ENCODE assay signal across 8 cellular contexts in the genomic region with DNA sequence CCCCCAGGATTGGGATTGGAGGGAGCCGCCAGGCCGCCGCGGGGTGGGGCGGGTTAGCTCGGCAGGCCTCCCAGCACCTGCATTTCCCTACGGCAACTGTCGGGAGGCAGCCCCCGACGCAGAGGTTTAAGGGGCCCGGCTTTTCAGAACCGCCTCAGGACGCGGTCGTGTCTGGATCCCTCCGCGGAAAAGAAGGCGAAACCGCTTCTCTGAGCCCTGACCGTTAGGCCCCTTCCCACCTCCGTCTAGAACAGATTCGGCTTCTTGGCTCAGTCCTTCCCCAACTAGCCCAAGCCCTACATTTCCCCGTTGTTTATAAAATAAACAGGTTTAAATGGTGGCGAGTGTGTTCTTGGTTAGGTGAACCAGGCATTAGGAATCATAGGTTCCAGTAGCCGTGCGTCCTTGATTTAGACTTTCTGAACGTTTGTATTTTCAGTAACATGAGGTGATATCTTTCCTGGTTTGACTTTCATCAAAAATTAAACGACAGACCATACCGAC. TPM values are rescaled to one million over a fixed set of nuclear protein-coding genes. Genes with fewer than 3 reads are reported as not detected.
DNase-seq lines count a peak whose midpoint lies in the region; ATAC-seq and TF ChIP-seq lines count a peak whose summit lies in the region.

No MANE protein-coding gene starts in this region.

- H3K4me3 ChIP-seq in BE2C (ENCODE audit: low read depth, low read length) = peak overlapping the region; percentile 98
- peak overlapping the region; percentile 73 for H3K4me3 ChIP-seq in colonic mucosa
- H3K4me3 ChIP-seq in mesenchymal stem cell (ENCODE audit: insufficient read depth in 1 of 2, low read depth in 1 of 2, low read length in 2 of 2) = peak overlapping the region; percentile 69 to 81
- H3K4me3 ChIP-seq in vagina = peak overlapping the region; percentile 72 to 94

- H3K36me3 ChIP-seq in BE2C (peaks cover 44% of the 10 kb centered on the region), colonic mucosa (peaks cover 7% of the 10 kb centered on the region), mesenchymal stem cell (ENCODE audit: control insufficient read depth in 1 of 2, insufficient read depth in 2 of 2, low read depth in 1 of 2, low read length in 2 of 2) (peaks cover 4 to 32% of the 10 kb centered on the region in 2 experiments), vagina (peaks cover 0 to 33% of the 10 kb centered on the region in 2 donors)

- H3K27ac ChIP-seq in colonic mucosa = peak overlapping the region; percentile 100
- H3K27ac ChIP-seq in mesenchymal stem cell (ENCODE audit: low read length, poor library complexity, severe bottlenecking) = peak overlapping the region; percentile 98
- H3K27ac ChIP-seq in vagina = peak overlapping the region; percentile 99

- H4K91ac ChIP-seq in mesenchymal stem cell (ENCODE audit: low read length) = peak overlapping the region; percentile 98

- H3K9ac ChIP-seq in colonic mucosa (ENCODE audit: low read depth in 2 of 2, low read length in 2 of 2) (peak overlapping the region; percentile 81 to 94), mesenchymal stem cell (ENCODE audit: low read length) (peak overlapping the region; percentile 99)

- intact Hi-C loops in colonic mucosa (cut with DNase I) = no loop called here
- intact Hi-C loops in vagina (cut with DNase I) = no loop called here

- WGBS in mesenchymal stem cell = 0% methylated on average over 27 of the region's 29 CpGs

- peak overlapping the region in 1 of 2 experiments; percentile 56 for H2BK12ac ChIP-seq in mesenchymal stem cell (ENCODE audit: low read length in 2 of 2)

- H3K27me3 ChIP-seq in BE2C = no peaks in the 10 kb centered on the region
- no peaks in the 10 kb centered on the region for H3K27me3 ChIP-seq in colonic mucosa
- no peaks in the 10 kb centered on the region for H3K27me3 ChIP-seq in mesenchymal stem cell (ENCODE audit: control insufficient read depth in 1 of 2, insufficient read depth in 1 of 2, low read length in 2 of 2)
- H3K27me3 ChIP-seq in vagina = no peaks in the 10 kb centered on the region

- no peak for TF ChIP-seq CTCF in BE2C (IDR thresholded peaks at IDR 0.05; ENCODE audit: low read depth, low read length)
- TF ChIP-seq CTCF in colonic mucosa (IDR thresholded peaks at IDR 0.05) = no peak
- peak in 1 of 3 experiments; percentile 20 for TF ChIP-seq CTCF in vagina (IDR thresholded peaks at IDR 0.05)

- H3K18ac ChIP-seq in mesenchymal stem cell (ENCODE audit: low read depth in 1 of 2, low read length in 2 of 2) = peak overlapping the region; percentile 98 to 100

- H3K79me1 ChIP-seq in mesenchymal stem cell (replicated peaks; ENCODE audit: low read length, poor library complexity, severe bottlenecking) = peaks cover 11% of the 10 kb centered on the region

- peaks cover 17% of the 10 kb centered on the region for H3K4me1 ChIP-seq in BE2C
- peaks cover 13% of the 10 kb centered on the region for H3K4me1 ChIP-seq in colonic mucosa
- peaks cover 2% of the 10 kb centered on the region for H3K4me1 ChIP-seq in mesenchymal stem cell (ENCODE audit: control insufficient read depth, insufficient read depth, low read depth, low read length)
- H3K4me1 ChIP-seq in vagina = peaks cover 50% of the 10 kb centered on the region

- H3K14ac ChIP-seq in mesenchymal stem cell (ENCODE audit: low read length in 2 of 2) = peak overlapping the region; percentile 45 to 99

- peak overlapping the region; percentile 100 for H2BK5ac ChIP-seq in mesenchymal stem cell (ENCODE audit: low read depth, low read length, poor library complexity, severe bottlenecking)

- peak; percentile 0 for ATAC-seq in GM21526 (IDR thresholded peaks at IDR 0.05; ENCODE audit: low FRiP score, unreplicated experiment)
- ATAC-seq in HG03565 (IDR thresholded peaks at IDR 0.05; ENCODE audit: unreplicated experiment) = no peak

- H2AFZ ChIP-seq in mesenchymal stem cell (ENCODE audit: low read depth, low read length) = peak overlapping the region; percentile 64

- peak overlapping the region; percentile 60 for H2AK5ac ChIP-seq in mesenchymal stem cell (ENCODE audit: low read length, severe bottlenecking)

- H2BK15ac ChIP-seq in mesenchymal stem cell (ENCODE audit: low read depth, poor library complexity, severe bottlenecking) = peak overlapping the region; percentile 99

- H3K4me2 ChIP-seq in mesenchymal stem cell (ENCODE audit: low read length, poor library complexity, severe bottlenecking) = peak overlapping the region; percentile 39

- DNase-seq in BE2C = no peak
- DNase-seq in NOMO-1 treated with dmso at 0.1 percent for 144 hours (lab: John Stamatoyannopoulos, UW; ENCODE audit: unreplicated experiment) = peak; percentile 25
- no peak for DNase-seq in colonic mucosa
- DNase-seq in mesenchymal stem cell = no peak
- no peak for DNase-seq in vagina (ENCODE audit: extremely low spot score in 2 of 2)
- DNase-seq in DMS114 treated with DMSO at 0.1 percent for 48 hours (lab: John Stamatoyannopoulos, UW; ENCODE audit: unreplicated experiment) = no peak

- peak overlapping the region; percentile 6 to 37 for H3K23ac ChIP-seq in mesenchymal stem cell (ENCODE audit: low read length in 2 of 2)

- peak overlapping the region; percentile 85 to 98 for H3K4ac ChIP-seq in mesenchymal stem cell (ENCODE audit: low read depth in 1 of 2, low read length in 2 of 2)

- TF ChIP-seq POLR2A in vagina (IDR thresholded peaks at IDR 0.05) = no peak

- H2BK120ac ChIP-seq in mesenchymal stem cell (ENCODE audit: low read depth, low read length) = peak overlapping the region; percentile 100

- H4K8ac ChIP-seq in mesenchymal stem cell (ENCODE audit: low read length) = peak overlapping the region; percentile 100

- H3K9me3 ChIP-seq in BE2C = no peaks in the 10 kb centered on the region
- H3K9me3 ChIP-seq in colonic mucosa = no peaks in the 10 kb centered on the region
- no peaks in the 10 kb centered on the region for H3K9me3 ChIP-seq in mesenchymal stem cell (ENCODE audit: control insufficient read depth, low read length)
- no peaks in the 10 kb centered on the region for H3K9me3 ChIP-seq in vagina

RNA-seq across cellular contexts. Expression of a gene that starts 1.0 kb away (rescaled TPM):
- 1,196 TPM for polyA plus RNA-seq in BE2C (2012; ENCODE audit: insufficient read depth, insufficient read length, low read depth)
- 100 to 1,000 TPM; 565 to 901 TPM for total RNA-seq in colonic mucosa
- polyA plus RNA-seq in mesenchymal stem cell (2013, experiment 1 of 2) = 888 TPM
- polyA plus RNA-seq in mesenchymal stem cell (2013, experiment 2 of 2) = 894 TPM
- total RNA-seq in vagina = 584 TPM
